Comparison of ENCODE assay signal across 8 cellular contexts in genomic region chr20:46688151-46689081, GRCh38. TPM values are rescaled to one million over a fixed set of nuclear protein-coding genes. Genes with fewer than 3 reads are reported as not detected.
DNase-seq lines count a peak whose midpoint lies in the region; ATAC-seq and TF ChIP-seq lines count a peak whose summit lies in the region.

No MANE protein-coding gene starts in this region.

- peak overlapping the region; percentile 83 for H3K9ac ChIP-seq in endodermal cell (ENCODE audit: extremely low read depth, low read length, poor library complexity, severe bottlenecking)

- CTCF ChIA-PET in activated CD4-positive, alpha-beta T cell treated with anti-CD3 and anti-CD28 coated beads, Interleukin-2, amount 10 ng/mL, durations not matched to agents 7 days and 5 days (lab: Charles Lee), result interaction anchor here (0.7 to 2.3 kb wide), 10 partner anchors 12 to 166 kb away, joined by 3 to 10 read pairs (median 3); no protein-coding TSS in a partner anchor
- CTCF ChIA-PET in Panc1 (lab: Charles Lee), result interaction anchor here (0.6 kb wide), 1 partner anchor 601 kb away, joined by 3 read pairs; no protein-coding TSS in a partner anchor

- H3K27me3 ChIP-seq in Panc1 (ENCODE audit: control insufficient read depth, insufficient read depth, low read length) (no peaks in the 10 kb centered on the region), endodermal cell (ENCODE audit: control insufficient read depth, insufficient read depth, low read length, poor library complexity, severe bottlenecking) (no peaks in the 10 kb centered on the region)

- DNase-seq in activated CD4-positive, alpha-beta T cell treated with anti-CD3 and anti-CD28 coated beads, Interleukin-2, amount 10 ng/mL, durations not matched to agents 7 days and 5 days, result no peak
- DNase-seq in activated CD4-positive, alpha-beta T cell treated with anti-CD3 and anti-CD28 coated beads, Interleukin-2, amount 50 U/mL, for 1 hour, result no peak
- no peak for DNase-seq in Panc1 (ENCODE audit: low read depth, low spot score)
- DNase-seq in endodermal cell, result no peak
- no peak for DNase-seq in neural crest cell (ENCODE audit: low read depth, low spot score)

- H3K36me3 ChIP-seq in Panc1 (ENCODE audit: control insufficient read depth, insufficient read depth, low read length) (peaks cover 14% of the 10 kb centered on the region), endodermal cell (ENCODE audit: control insufficient read depth, insufficient read depth, low read length) (peaks cover 28% of the 10 kb centered on the region)

- H3K27me3 Mint-ChIP-seq in activated CD4-positive, alpha-beta T cell treated with anti-CD3 and anti-CD28 coated beads, Interleukin-2, amount 10 ng/mL, durations not matched to agents 7 days and 5 days, result no peaks in the 10 kb centered on the region
- H3K27me3 Mint-ChIP-seq in endodermal cell (ENCODE audit: insufficient read depth) (no peaks in the 10 kb centered on the region), neural crest cell (ENCODE audit: low read depth) (no peaks in the 10 kb centered on the region)

- in situ Hi-C loops in Panc1 (cut with HindIII; ENCODE audit: low pct_unique_long_range_greater_than_20kb, low sequenced_read_pairs), result no loop called here

- TSS peak; percentile 72 for BruUV-seq in Panc1 (replicated peaks; lab: Mats Ljungman, UMichigan)

- H3K36me3 Mint-ChIP-seq in activated CD4-positive, alpha-beta T cell treated with anti-CD3 and anti-CD28 coated beads, Interleukin-2, amount 10 ng/mL, durations not matched to agents 7 days and 5 days (ENCODE audit: low read depth), result peaks cover 26% of the 10 kb centered on the region
- H3K36me3 Mint-ChIP-seq in endodermal cell (ENCODE audit: low read depth) (peaks cover 24% of the 10 kb centered on the region), neural crest cell (ENCODE audit: low read depth) (peaks cover 10% of the 10 kb centered on the region)

- H3K4me3 Mint-ChIP-seq in activated CD4-positive, alpha-beta T cell treated with anti-CD3 and anti-CD28 coated beads, Interleukin-2, amount 10 ng/mL, durations not matched to agents 7 days and 5 days, result peak overlapping the region; percentile 98
- peak overlapping the region; percentile 87 for H3K4me3 Mint-ChIP-seq in endodermal cell
- peak overlapping the region; percentile 93 for H3K4me3 Mint-ChIP-seq in neural crest cell

- peak overlapping the region; percentile 89 for H3K27ac Mint-ChIP-seq in activated CD4-positive, alpha-beta T cell treated with anti-CD3 and anti-CD28 coated beads, Interleukin-2, amount 10 ng/mL, durations not matched to agents 7 days and 5 days
- H3K27ac Mint-ChIP-seq in endodermal cell (peak overlapping the region; percentile 92), neural crest cell (ENCODE audit: unreplicated experiment) (peak overlapping the region; percentile 97)

- peak overlapping the region; percentile 92 to 97 for H3K4me3 ChIP-seq in Panc1 (ENCODE audit: low read depth in 2 of 2, low read length in 2 of 2)
- H3K4me3 ChIP-seq in endodermal cell (ENCODE audit: low read length), result peak overlapping the region; percentile 96

- H3K27ac ChIP-seq in Panc1 (ENCODE audit: low read length), result peak overlapping the region; percentile 90
- H3K27ac ChIP-seq in endodermal cell (ENCODE audit: low read depth, low read length), result peak overlapping the region; percentile 95

- H3K4me1 ChIP-seq in Panc1 (ENCODE audit: control insufficient read depth, insufficient read depth, low read length) (peaks cover 10% of the 10 kb centered on the region), endodermal cell (ENCODE audit: control insufficient read depth, insufficient read depth, low read length) (no peaks in the 10 kb centered on the region)

- 26 to 33% methylated on average over 18 to 20 of the region's 20 CpGs for WGBS in endodermal cell (ENCODE audit: insufficient coverage in 1 of 2, insufficient read length in 1 of 2), 2 experiments

- POLR2A ChIA-PET in activated CD4-positive, alpha-beta T cell treated with anti-CD3 and anti-CD28 coated beads, Interleukin-2, amount 10 ng/mL, durations not matched to agents 7 days and 5 days (lab: Charles Lee), result no interaction called here
- POLR2A ChIA-PET in Panc1 (lab: Charles Lee), result interaction anchor here (0.6 to 1.2 kb wide), 4 partner anchors 62 to 324 kb away, joined by 3 to 27 read pairs (median 4); no protein-coding TSS in a partner anchor

- H3K9me3 Mint-ChIP-seq in activated CD4-positive, alpha-beta T cell treated with anti-CD3 and anti-CD28 coated beads, Interleukin-2, amount 10 ng/mL, durations not matched to agents 7 days and 5 days, result no peaks in the 10 kb centered on the region
- peaks cover 10% of the 10 kb centered on the region for H3K9me3 Mint-ChIP-seq in endodermal cell
- no peaks in the 10 kb centered on the region for H3K9me3 Mint-ChIP-seq in neural crest cell

- TF ChIP-seq CTCF in Panc1 (IDR thresholded peaks at IDR 0.05) (no peak), endodermal cell (conservative IDR thresholded peaks at IDR 0.05) (no peak), neural crest cell (conservative IDR thresholded peaks at IDR 0.05) (no peak)

- peaks cover 45% of the 10 kb centered on the region for H3K4me1 Mint-ChIP-seq in activated CD4-positive, alpha-beta T cell treated with anti-CD3 and anti-CD28 coated beads, Interleukin-2, amount 10 ng/mL, durations not matched to agents 7 days and 5 days
- H3K4me1 Mint-ChIP-seq in endodermal cell (peaks cover 14% of the 10 kb centered on the region), neural crest cell (peaks cover 51% of the 10 kb centered on the region)

- H3K9me3 ChIP-seq in Panc1 (ENCODE audit: control insufficient read depth, insufficient read depth, low read depth, low read length), result no peaks in the 10 kb centered on the region
- H3K9me3 ChIP-seq in endodermal cell (ENCODE audit: control insufficient read depth, low read length), result peaks cover 10% of the 10 kb centered on the region

- intact Hi-C loops in Panc1 (cut with micrococcal nuclease; ENCODE audit: unreplicated experiment), result no loop called here

- ATAC-seq in Panc1, result no peak
- no peak for ATAC-seq in HG03025 (IDR thresholded peaks at IDR 0.05; ENCODE audit: low FRiP score, unreplicated experiment)
- ATAC-seq in GM18868 (IDR thresholded peaks at IDR 0.05; ENCODE audit: unreplicated experiment), result no peak
- no peak for ATAC-seq in GM21447 (IDR thresholded peaks at IDR 0.05; ENCODE audit: unreplicated experiment)

RNA-seq across cellular contexts. Expression of gene TP53RK, which starts 0.8 kb away (rescaled TPM):
- total RNA-seq in activated CD4-positive, alpha-beta T cell treated with anti-CD3 and anti-CD28 coated beads, Interleukin-2, amount 10 ng/mL, durations not matched to agents 7 days and 5 days, result 10 to 100 TPM; 15.2 to 18.0 TPM
- total RNA-seq in Panc1 (2021; ENCODE audit: unreplicated experiment) (13.7 TPM), endodermal cell (1 to 10 TPM; 9.4 to 9.9 TPM), neural crest cell (19.5 and 19.8 TPM in 2 replicates)
- 7.3 TPM for polyA plus RNA-seq in Panc1 (2012; ENCODE audit: insufficient read length)
- polyA plus RNA-seq in endodermal cell (2013, experiment 1 of 2), result 18.7 TPM
- 15.2 TPM for polyA plus RNA-seq in endodermal cell (2013, experiment 2 of 2)

RNA-seq across cellular contexts. Expression of gene SLC2A10, which starts 21.0 kb away (rescaled TPM):
- not detected for total RNA-seq in activated CD4-positive, alpha-beta T cell treated with anti-CD3 and anti-CD28 coated beads, Interleukin-2, amount 10 ng/mL, durations not matched to agents 7 days and 5 days
- 1.6 TPM for total RNA-seq in Panc1 (2021; ENCODE audit: unreplicated experiment)
- 1.5 TPM for polyA plus RNA-seq in Panc1 (2012; ENCODE audit: insufficient read length)
- 10 to 100 TPM; 12.4 to 19.6 TPM for total RNA-seq in endodermal cell
- polyA plus RNA-seq in endodermal cell (2013, experiment 1 of 2), result 9.5 TPM
- polyA plus RNA-seq in endodermal cell (2013, experiment 2 of 2), result 9.9 TPM
- total RNA-seq in neural crest cell, result 11.3 and 12.7 TPM in 2 replicates

RNA-seq across cellular contexts. Expression of gene SLC13A3, which starts 37.2 kb away (rescaled TPM):
- under 1 TPM in 1 of 2 experiments, not detected in 1; 0.35 TPM for total RNA-seq in activated CD4-positive, alpha-beta T cell treated with anti-CD3 and anti-CD28 coated beads, Interleukin-2, amount 10 ng/mL, durations not matched to agents 7 days and 5 days
- total RNA-seq in Panc1 (2021; ENCODE audit: unreplicated experiment) (0.31 TPM), endodermal cell (1 to 10 TPM; 7.3 to 9.0 TPM), neural crest cell (6.1 and 6.7 TPM in 2 replicates)
- 0.52 TPM for polyA plus RNA-seq in Panc1 (2012; ENCODE audit: insufficient read length)
- 4.2 TPM for polyA plus RNA-seq in endodermal cell (2013, experiment 1 of 2)
- 3.9 TPM for polyA plus RNA-seq in endodermal cell (2013, experiment 2 of 2)
